18 cellular contexts compared by ENCODE assay signal in the genomic region with DNA sequence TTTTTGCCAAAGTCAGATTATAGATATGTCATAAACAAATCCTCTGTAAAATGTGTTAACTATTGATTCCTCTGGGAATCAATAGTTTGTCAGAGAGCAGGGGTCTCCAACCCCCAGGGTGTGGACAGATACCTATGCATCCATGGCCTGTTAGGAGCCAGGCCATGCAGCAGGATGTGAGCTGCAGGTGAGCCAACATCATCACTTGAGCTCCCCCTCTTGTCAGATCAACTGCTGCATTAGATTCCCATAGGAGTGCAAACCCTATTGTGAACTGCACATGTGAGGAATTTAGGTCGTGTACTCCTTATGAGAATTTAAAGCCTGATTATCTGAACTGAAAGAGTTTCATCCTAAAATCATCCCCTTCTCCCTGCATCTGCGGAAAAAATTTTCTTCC.
DNase-seq lines count a peak whose midpoint lies in the region; ATAC-seq and TF ChIP-seq lines count a peak whose summit lies in the region.
"Had no signal": no experiment of that assay in that cellular context is flagged by ENCODE, and none has a peak within 500 bp of the region (broad histone marks: within the 10 kb centered on the region; RNA-seq: fewer than 3 reads in every experiment).

No MANE protein-coding gene starts in this region.

- H3K27ac Mint-ChIP-seq in endodermal cell = no peak overlapping the region
- H3K27ac Mint-ChIP-seq in activated naive CD4-positive, alpha-beta T cell treated with anti-CD3 and anti-CD28 coated beads, Interleukin-2, amount 50 U/mL, for 72 hours = no peak overlapping the region
- H3K27ac Mint-ChIP-seq: CD14-positive monocyte had no signal

- no peak overlapping the region for H3K4me3 Mint-ChIP-seq in endodermal cell
- H3K4me3 Mint-ChIP-seq: CD14-positive monocyte had no signal

- H3K4me3 ChIP-seq in BE2C (ENCODE audit: low read depth, low read length) (no peak overlapping the region), endodermal cell (ENCODE audit: low read length) (no peak overlapping the region)
- H3K4me3 ChIP-seq: MG63, SK-N-MC had no signal

- no peak overlapping the region for H3K9ac ChIP-seq in endodermal cell (ENCODE audit: extremely low read depth, low read length, poor library complexity, severe bottlenecking)

- ATAC-seq in activated naive CD4-positive, alpha-beta T cell treated with anti-CD3 and anti-CD28 coated beads, Interleukin-2, amount 50 U/mL, for 72 hours = no peak
- no peak for ATAC-seq in HG03095 (IDR thresholded peaks at IDR 0.05; ENCODE audit: unreplicated experiment)

- H3K9me3 ChIP-seq in BE2C (no peaks in the 10 kb centered on the region), endodermal cell (ENCODE audit: control insufficient read depth, low read length) (peaks cover 13% of the 10 kb centered on the region)
- H3K9me3 ChIP-seq: MG63 had no signal

- H3K36me3 Mint-ChIP-seq in endodermal cell (ENCODE audit: low read depth) = no peaks in the 10 kb centered on the region
- H3K36me3 Mint-ChIP-seq in activated naive CD4-positive, alpha-beta T cell treated with anti-CD3 and anti-CD28 coated beads, Interleukin-2, amount 50 U/mL, for 72 hours = peaks cover 0 to 18% of the 10 kb centered on the region in 2 donors
- H3K36me3 Mint-ChIP-seq: CD14-positive monocyte had no signal

- H3K27ac ChIP-seq in 22Rv1 = no peak overlapping the region
- no peak overlapping the region for H3K27ac ChIP-seq in endodermal cell (ENCODE audit: low read depth, low read length)
- H3K27ac ChIP-seq: SK-N-MC had no signal

- no peaks in the 10 kb centered on the region for H3K4me1 Mint-ChIP-seq in endodermal cell
- H3K4me1 Mint-ChIP-seq: CD14-positive monocyte had no signal

- H3K9me3 Mint-ChIP-seq in endodermal cell = peaks cover 17% of the 10 kb centered on the region
- H3K9me3 Mint-ChIP-seq in activated naive CD4-positive, alpha-beta T cell treated with anti-CD3 and anti-CD28 coated beads, Interleukin-2, amount 50 U/mL, for 72 hours = peaks cover 31 to 48% of the 10 kb centered on the region in 2 donors

- H3K4me1 ChIP-seq in BE2C = no peaks in the 10 kb centered on the region
- H3K4me1 ChIP-seq in endodermal cell (ENCODE audit: control insufficient read depth, insufficient read depth, low read length) = no peaks in the 10 kb centered on the region

- peak; percentile 9; the same call in 1 of the 2 replicates for TF ChIP-seq CTCF in 22Rv1 (IDR thresholded peaks at IDR 0.05)
- TF ChIP-seq CTCF in BE2C (IDR thresholded peaks at IDR 0.05; ENCODE audit: low read depth, low read length) = peak; percentile 11; the same call in 1 of the 2 replicates
- TF ChIP-seq CTCF in endodermal cell (conservative IDR thresholded peaks at IDR 0.05) = peak; percentile 53

- DNase-seq in BE2C = no peak
- peak; percentile 48 for DNase-seq in endodermal cell
- no peak for DNase-seq in activated naive CD4-positive, alpha-beta T cell treated with anti-CD3 and anti-CD28 coated beads, Interleukin-2, amount 50 U/mL, for 72 hours (ENCODE audit: low spot score in 2 of 2)
- DNase-seq in NCI-H1694 (lab: John Stamatoyannopoulos, UW) = no peak
- DNase-seq: AML-193, IMR-90, Karpas-422, MG63, NCI-H1092, NCI-H1436 treated with DMSO at 0.1 percent for 48 hours, NCI-H2081 treated with DMSO at 0.1 percent for 48 hours, NCI-H2227 treated with DMSO at 0.1 percent for 48 hours, NCI-H510A treated with DMSO at 0.1 percent for 48 hours had no signal

- TF ChIP-seq RAD21 in Ishikawa (IDR thresholded peaks at IDR 0.05; ENCODE audit: low read depth) = peak; percentile 6; the same call in 1 of the 2 replicates

- H3K36me3 ChIP-seq in BE2C (no peaks in the 10 kb centered on the region), endodermal cell (ENCODE audit: control insufficient read depth, insufficient read depth, low read length) (no peaks in the 10 kb centered on the region)
- H3K36me3 ChIP-seq: MG63 had no signal

- no peak for TF ChIP-seq EP300 in Ishikawa (IDR thresholded peaks at IDR 0.05; ENCODE audit: borderline replicate concordance)

- H3K27me3 Mint-ChIP-seq in endodermal cell (ENCODE audit: insufficient read depth) = no peaks in the 10 kb centered on the region

- 81% methylated on average over 2 of the region's 2 CpGs; no CpG with 5 or more reads in 1 of the 2 experiments for WGBS in endodermal cell (ENCODE audit: insufficient coverage in 1 of 2, insufficient read length in 1 of 2), 2 experiments

- no peaks in the 10 kb centered on the region for H3K27me3 ChIP-seq in BE2C
- H3K27me3 ChIP-seq in endodermal cell (ENCODE audit: control insufficient read depth, insufficient read depth, low read length, poor library complexity, severe bottlenecking) = no peaks in the 10 kb centered on the region
- H3K27me3 ChIP-seq: MG63 had no signal

TF ChIP-seq in Ishikawa, 13 proteins besides CTCF, POLR2A, EP300 and RAD21:
- TF ChIP-seq, protein P1, sequence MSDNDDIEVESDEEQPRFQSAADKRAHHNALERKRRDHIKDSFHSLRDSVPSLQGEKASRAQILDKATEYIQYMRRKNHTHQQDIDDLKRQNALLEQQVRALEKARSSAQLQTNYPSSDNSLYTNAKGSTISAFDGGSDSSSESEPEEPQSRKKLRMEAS (IDR thresholded peaks at IDR 0.05) = no peak
- TF ChIP-seq NFIC (IDR thresholded peaks at IDR 0.05) = no peak
- no peak for TF ChIP-seq EGR1 (IDR thresholded peaks at IDR 0.05)
- TF ChIP-seq TEAD4 (IDR thresholded peaks at IDR 0.05) = no peak
- TF ChIP-seq, protein P2, sequence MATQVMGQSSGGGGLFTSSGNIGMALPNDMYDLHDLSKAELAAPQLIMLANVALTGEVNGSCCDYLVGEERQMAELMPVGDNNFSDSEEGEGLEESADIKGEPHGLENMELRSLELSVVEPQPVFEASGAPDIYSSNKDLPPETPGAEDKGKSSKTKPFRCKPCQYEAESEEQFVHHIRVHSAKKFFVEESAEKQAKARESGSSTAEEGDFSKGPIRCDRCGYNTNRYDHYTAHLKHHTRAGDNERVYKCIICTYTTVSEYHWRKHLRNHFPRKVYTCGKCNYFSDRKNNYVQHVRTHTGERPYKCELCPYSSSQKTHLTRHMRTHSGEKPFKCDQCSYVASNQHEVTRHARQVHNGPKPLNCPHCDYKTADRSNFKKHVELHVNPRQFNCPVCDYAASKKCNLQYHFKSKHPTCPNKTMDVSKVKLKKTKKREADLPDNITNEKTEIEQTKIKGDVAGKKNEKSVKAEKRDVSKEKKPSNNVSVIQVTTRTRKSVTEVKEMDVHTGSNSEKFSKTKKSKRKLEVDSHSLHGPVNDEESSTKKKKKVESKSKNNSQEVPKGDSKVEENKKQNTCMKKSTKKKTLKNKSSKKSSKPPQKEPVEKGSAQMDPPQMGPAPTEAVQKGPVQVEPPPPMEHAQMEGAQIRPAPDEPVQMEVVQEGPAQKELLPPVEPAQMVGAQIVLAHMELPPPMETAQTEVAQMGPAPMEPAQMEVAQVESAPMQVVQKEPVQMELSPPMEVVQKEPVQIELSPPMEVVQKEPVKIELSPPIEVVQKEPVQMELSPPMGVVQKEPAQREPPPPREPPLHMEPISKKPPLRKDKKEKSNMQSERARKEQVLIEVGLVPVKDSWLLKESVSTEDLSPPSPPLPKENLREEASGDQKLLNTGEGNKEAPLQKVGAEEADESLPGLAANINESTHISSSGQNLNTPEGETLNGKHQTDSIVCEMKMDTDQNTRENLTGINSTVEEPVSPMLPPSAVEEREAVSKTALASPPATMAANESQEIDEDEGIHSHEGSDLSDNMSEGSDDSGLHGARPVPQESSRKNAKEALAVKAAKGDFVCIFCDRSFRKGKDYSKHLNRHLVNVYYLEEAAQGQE (IDR thresholded peaks at IDR 0.05; ENCODE audit: low read depth) = no peak
- TF ChIP-seq TAF1 (IDR thresholded peaks at IDR 0.05; ENCODE audit: low read depth) = no peak
- TF ChIP-seq CEBPB (IDR thresholded peaks at IDR 0.05) = no peak
- no peak for TF ChIP-seq ZBTB7A (IDR thresholded peaks at IDR 0.05; ENCODE audit: low read depth)
- TF ChIP-seq TCF12 (IDR thresholded peaks at IDR 0.05; ENCODE audit: low read depth) = no peak
- no peak for TF ChIP-seq FOXM1 (IDR thresholded peaks at IDR 0.05; ENCODE audit: borderline replicate concordance, low read depth)
- no peak for TF ChIP-seq CREB1 (IDR thresholded peaks at IDR 0.05; ENCODE audit: low read depth)
- TF ChIP-seq, protein P3, sequence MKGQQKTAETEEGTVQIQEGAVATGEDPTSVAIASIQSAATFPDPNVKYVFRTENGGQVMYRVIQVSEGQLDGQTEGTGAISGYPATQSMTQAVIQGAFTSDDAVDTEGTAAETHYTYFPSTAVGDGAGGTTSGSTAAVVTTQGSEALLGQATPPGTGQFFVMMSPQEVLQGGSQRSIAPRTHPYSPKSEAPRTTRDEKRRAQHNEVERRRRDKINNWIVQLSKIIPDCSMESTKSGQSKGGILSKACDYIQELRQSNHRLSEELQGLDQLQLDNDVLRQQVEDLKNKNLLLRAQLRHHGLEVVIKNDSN (IDR thresholded peaks at IDR 0.05) = no peak
- TF ChIP-seq YY1 (IDR thresholded peaks at IDR 0.05; ENCODE audit: low read depth) = no peak
TF ChIP-seq in Ishikawa: peak in this region for 0.
